Comparison of ENCODE assay signal across 1 cellular context in the genomic region with DNA sequence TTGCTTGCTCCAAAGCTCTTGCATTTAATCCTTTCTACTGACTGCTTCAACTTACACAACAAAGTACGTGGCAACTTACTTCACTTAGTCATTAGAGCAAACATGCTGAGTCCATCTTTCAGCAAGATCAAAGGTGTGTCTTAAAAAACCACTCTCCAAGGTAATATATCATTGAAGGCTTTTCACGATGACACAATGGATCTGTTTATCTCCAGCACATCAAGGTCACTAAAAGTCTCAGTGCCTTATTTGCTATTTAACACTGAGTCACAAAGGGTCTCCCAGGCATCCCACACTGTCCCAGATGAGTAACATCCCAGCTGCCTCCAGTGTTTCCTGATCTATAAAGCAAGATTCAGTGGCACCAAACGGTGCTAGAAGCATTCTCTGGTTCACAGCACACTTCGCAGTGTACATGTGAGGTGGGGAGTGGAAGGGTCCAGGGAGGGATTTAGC.
TF ChIP-seq lines count a peak whose summit lies in the region.

No MANE protein-coding gene starts in this region.

TF ChIP-seq in HepG2, 621 proteins besides CTCF, POLR2A, EP300 and RAD21 (continued from another document):
- TF ChIP-seq, protein P1, sequence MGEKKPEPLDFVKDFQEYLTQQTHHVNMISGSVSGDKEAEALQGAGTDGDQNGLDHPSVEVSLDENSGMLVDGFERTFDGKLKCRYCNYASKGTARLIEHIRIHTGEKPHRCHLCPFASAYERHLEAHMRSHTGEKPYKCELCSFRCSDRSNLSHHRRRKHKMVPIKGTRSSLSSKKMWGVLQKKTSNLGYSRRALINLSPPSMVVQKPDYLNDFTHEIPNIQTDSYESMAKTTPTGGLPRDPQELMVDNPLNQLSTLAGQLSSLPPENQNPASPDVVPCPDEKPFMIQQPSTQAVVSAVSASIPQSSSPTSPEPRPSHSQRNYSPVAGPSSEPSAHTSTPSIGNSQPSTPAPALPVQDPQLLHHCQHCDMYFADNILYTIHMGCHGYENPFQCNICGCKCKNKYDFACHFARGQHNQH (CRISPR knock-in tag; IDR thresholded peaks at IDR 0.05), result peak; percentile 72; the same call in 1 of the 2 replicates
- TF ChIP-seq, protein P2, sequence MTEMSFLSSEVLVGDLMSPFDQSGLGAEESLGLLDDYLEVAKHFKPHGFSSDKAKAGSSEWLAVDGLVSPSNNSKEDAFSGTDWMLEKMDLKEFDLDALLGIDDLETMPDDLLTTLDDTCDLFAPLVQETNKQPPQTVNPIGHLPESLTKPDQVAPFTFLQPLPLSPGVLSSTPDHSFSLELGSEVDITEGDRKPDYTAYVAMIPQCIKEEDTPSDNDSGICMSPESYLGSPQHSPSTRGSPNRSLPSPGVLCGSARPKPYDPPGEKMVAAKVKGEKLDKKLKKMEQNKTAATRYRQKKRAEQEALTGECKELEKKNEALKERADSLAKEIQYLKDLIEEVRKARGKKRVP (CRISPR knock-in tag; IDR thresholded peaks at IDR 0.05), result peak in 1 of 2 experiments; percentile 63; a peak in 1 of 4 replicates
- TF ChIP-seq PCBP1 (IDR thresholded peaks at IDR 0.05; ENCODE audit: borderline replicate concordance, low read depth, low read length), result no peak
- TF ChIP-seq TCF7L2 (IDR thresholded peaks at IDR 0.05; ENCODE audit: low read depth, low read length), result peak; percentile 66
- TF ChIP-seq, protein P3, sequence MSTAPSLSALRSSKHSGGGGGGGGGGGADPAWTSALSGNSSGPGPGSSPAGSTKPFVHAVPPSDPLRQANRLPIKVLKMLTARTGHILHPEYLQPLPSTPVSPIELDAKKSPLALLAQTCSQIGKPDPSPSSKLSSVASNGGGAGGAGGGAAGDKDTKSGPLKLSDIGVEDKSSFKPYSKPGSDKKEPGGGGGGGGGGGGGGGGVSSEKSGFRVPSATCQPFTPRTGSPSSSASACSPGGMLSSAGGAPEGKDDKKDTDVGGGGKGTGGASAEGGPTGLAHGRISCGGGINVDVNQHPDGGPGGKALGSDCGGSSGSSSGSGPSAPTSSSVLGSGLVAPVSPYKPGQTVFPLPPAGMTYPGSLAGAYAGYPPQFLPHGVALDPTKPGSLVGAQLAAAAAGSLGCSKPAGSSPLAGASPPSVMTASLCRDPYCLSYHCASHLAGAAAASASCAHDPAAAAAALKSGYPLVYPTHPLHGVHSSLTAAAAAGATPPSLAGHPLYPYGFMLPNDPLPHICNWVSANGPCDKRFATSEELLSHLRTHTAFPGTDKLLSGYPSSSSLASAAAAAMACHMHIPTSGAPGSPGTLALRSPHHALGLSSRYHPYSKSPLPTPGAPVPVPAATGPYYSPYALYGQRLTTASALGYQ (CRISPR knock-in tag; IDR thresholded peaks at IDR 0.05), result 0 out of 2 replicates have a peak, but pooled peaks have one; percentile 74
- TF ChIP-seq, protein P4, sequence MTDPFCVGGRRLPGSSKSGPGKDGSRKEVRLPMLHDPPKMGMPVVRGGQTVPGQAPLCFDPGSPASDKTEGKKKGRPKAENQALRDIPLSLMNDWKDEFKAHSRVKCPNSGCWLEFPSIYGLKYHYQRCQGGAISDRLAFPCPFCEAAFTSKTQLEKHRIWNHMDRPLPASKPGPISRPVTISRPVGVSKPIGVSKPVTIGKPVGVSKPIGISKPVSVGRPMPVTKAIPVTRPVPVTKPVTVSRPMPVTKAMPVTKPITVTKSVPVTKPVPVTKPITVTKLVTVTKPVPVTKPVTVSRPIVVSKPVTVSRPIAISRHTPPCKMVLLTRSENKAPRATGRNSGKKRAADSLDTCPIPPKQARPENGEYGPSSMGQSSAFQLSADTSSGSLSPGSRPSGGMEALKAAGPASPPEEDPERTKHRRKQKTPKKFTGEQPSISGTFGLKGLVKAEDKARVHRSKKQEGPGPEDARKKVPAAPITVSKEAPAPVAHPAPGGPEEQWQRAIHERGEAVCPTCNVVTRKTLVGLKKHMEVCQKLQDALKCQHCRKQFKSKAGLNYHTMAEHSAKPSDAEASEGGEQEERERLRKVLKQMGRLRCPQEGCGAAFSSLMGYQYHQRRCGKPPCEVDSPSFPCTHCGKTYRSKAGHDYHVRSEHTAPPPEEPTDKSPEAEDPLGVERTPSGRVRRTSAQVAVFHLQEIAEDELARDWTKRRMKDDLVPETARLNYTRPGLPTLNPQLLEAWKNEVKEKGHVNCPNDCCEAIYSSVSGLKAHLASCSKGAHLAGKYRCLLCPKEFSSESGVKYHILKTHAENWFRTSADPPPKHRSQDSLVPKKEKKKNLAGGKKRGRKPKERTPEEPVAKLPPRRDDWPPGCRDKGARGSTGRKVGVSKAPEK (CRISPR knock-in tag; IDR thresholded peaks at IDR 0.05; ENCODE audit: borderline replicate concordance), result no peak
- no peak for TF ChIP-seq FOXP1 (IDR thresholded peaks at IDR 0.05)
- TF ChIP-seq FOXP1 (CRISPR knock-in tag; IDR thresholded peaks at IDR 0.05), result peak; percentile 88
- no peak for TF ChIP-seq ZNF569 (CRISPR knock-in tag; IDR thresholded peaks at IDR 0.05; ENCODE audit: borderline replicate concordance)
- TF ChIP-seq KDM6A (CRISPR knock-in tag; IDR thresholded peaks at IDR 0.05; ENCODE audit: low read depth), result peak; percentile 56; the same call in 1 of the 2 replicates
- no peak for TF ChIP-seq ZNF501 (CRISPR knock-in tag; IDR thresholded peaks at IDR 0.05)
- peak; percentile 7; the same call in 1 of the 2 replicates for TF ChIP-seq SMC3 (IDR thresholded peaks at IDR 0.05; ENCODE audit: low read length)
- no peak for TF ChIP-seq MED8 (CRISPR knock-in tag; IDR thresholded peaks at IDR 0.05; ENCODE audit: insufficient replicate concordance)
- TF ChIP-seq, protein P5, sequence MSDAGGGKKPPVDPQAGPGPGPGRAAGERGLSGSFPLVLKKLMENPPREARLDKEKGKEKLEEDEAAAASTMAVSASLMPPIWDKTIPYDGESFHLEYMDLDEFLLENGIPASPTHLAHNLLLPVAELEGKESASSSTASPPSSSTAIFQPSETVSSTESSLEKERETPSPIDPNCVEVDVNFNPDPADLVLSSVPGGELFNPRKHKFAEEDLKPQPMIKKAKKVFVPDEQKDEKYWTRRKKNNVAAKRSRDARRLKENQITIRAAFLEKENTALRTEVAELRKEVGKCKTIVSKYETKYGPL (CRISPR knock-in tag; IDR thresholded peaks at IDR 0.05), result peak; percentile 29; the same call in 1 of the 2 replicates
- peak; percentile 61 for TF ChIP-seq TEAD3 (CRISPR knock-in tag; optimal IDR thresholded peaks at IDR 0.05; ENCODE audit: borderline replicate concordance)
- TF ChIP-seq ZNF564 (CRISPR knock-in tag; IDR thresholded peaks at IDR 0.05), result no peak
- TF ChIP-seq, protein P6, sequence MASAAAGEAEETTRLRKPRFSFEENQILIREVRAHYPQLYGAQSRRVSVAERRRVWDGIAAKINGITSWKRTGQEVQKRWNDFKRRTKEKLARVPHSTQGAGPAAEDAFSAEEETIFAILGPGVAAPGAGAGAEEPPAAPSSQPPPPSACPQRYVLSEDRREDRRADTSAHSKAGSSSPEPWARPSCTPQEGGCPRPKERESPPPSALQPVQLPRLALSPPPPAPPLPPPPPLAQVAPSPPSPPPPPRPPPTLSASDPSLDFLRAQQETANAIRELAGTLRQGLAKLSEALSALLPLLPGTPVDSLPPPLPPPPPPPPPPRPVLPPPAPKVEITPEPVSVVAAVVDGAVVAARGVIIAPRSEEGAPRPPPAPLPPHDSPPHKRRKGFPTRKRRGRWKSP (CRISPR knock-in tag; IDR thresholded peaks at IDR 0.05), result peak; percentile 43; the same call in 1 of the 2 replicates
- TF ChIP-seq HOXA9 (CRISPR knock-in tag; IDR thresholded peaks at IDR 0.05; ENCODE audit: borderline replicate concordance), result peak; percentile 87
- no peak for TF ChIP-seq ZNF230 (CRISPR knock-in tag; IDR thresholded peaks at IDR 0.05)
- peak; percentile 36; the same call in 1 of the 2 replicates for TF ChIP-seq ZSCAN31 (CRISPR knock-in tag; IDR thresholded peaks at IDR 0.05; ENCODE audit: low read depth)
TF ChIP-seq in HepG2: peak in this region for 133.
